ENCODE assay signal across 16 cellular contexts in the genomic region with DNA sequence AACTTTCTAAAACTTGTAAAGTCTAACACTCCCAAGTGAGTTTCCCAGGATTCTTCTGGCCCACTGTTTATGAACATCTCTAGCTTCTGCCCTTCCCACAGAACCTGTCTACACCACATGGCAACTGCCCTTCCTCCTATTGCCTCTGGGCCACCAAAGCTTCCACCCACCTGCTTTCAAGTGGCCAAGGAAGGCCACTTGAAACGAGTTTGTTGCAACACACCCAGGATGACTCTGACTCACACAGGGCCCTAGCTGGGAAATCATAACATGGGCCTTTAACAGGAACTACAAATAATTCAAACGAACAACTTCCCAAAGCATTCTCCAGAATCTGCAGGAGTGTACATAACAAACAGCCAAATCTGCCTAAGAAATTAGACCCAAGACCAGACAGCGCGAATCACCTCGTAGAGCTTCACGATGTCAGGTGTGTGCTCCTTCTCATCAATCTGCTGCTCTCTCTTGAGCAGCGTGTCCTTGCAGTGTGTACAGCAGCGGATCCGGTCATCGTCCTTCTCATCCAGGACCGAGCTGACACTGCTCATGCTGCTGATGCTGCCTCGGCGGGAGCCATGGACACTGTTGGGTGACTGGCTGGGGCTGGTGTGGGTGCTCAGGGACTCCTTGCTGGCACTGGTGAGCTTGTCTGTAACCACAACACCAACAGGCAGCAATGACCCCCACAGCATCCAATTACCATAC. TPM values are rescaled to one million over a fixed set of nuclear protein-coding genes. Genes with fewer than 3 reads are reported as not detected.
DNase-seq lines count a peak whose midpoint lies in the region; ATAC-seq and TF ChIP-seq lines count a peak whose summit lies in the region.
"Had no signal": no experiment of that assay in that cellular context is flagged by ENCODE, and none has a peak within 500 bp of the region (broad histone marks: within the 10 kb centered on the region; RNA-seq: fewer than 3 reads in every experiment).

No MANE protein-coding gene starts in this region.

- POLR2A ChIA-PET in PC-3 (lab: Charles Lee; ENCODE audit: unreplicated experiment), result no interaction called here

- no peak overlapping the region for H3K27ac ChIP-seq in PC-3 (ENCODE audit: low read length)
- peak overlapping the region; percentile 65 to 92 (median 72) for H3K27ac ChIP-seq in upper lobe of left lung
- H3K27ac ChIP-seq: body of pancreas had no signal

- H3K79me2 ChIP-seq in PC-3 (ENCODE audit: low read length), result no peaks in the 10 kb centered on the region

- BruUV-seq in PC-3 (replicated peaks; lab: Mats Ljungman, UMichigan), result no TSS peak

- TF ChIP-seq POLR2A in upper lobe of left lung (IDR thresholded peaks at IDR 0.05), result no peak

- H3K9me3 Mint-ChIP-seq in activated naive CD8-positive, alpha-beta T cell (ENCODE audit: low read depth), result no peaks in the 10 kb centered on the region
- H3K9me3 Mint-ChIP-seq in activated naive CD8-positive, alpha-beta T cell treated with anti-CD3 and anti-CD28 coated beads, Interleukin-2, amount 50 U/mL, for 24 hours, result no peaks in the 10 kb centered on the region

- no peak for DNase-seq in activated naive CD8-positive, alpha-beta T cell treated with anti-CD3 and anti-CD28 coated beads, Interleukin-2, amount 50 U/mL, for 24 hours
- DNase-seq in PC-3 (peak; percentile 25), fibroblast of pulmonary artery (ENCODE audit: low read depth) (peak; percentile 25), upper lobe of left lung (peak; percentile 39 to 88), posterior vena cava (ENCODE audit: low spot score) (no peak), HuH-7.5 (ENCODE audit: low spot score) (no peak), GM19238 (ENCODE audit: insufficient read length, low spot score) (no peak)
- DNase-seq: activated CD4-positive, alpha-beta T cell treated with anti-CD3 and anti-CD28 coated beads for 48 hours; body of pancreas; effector CD4-positive, alpha-beta T cell; islet precursor cell; NCI-H2227 treated with DMSO at 0.1 percent for 48 hours; OCI-M1; stimulated activated CD4-positive, alpha-beta T cell treated with anti-CD3 and anti-CD28 coated beads, Interleukin-2, amount 100 ng/mL, for 24 hours had no signal

- ATAC-seq in activated naive CD8-positive, alpha-beta T cell treated with anti-CD3 and anti-CD28 coated beads, Interleukin-2, amount 50 U/mL, for 24 hours, result no peak
- ATAC-seq in PC-3, result peak; percentile 67
- peak; percentile 66 to 83 for ATAC-seq in upper lobe of left lung (ENCODE audit: low FRiP score in 2 of 2)
- ATAC-seq: body of pancreas had no signal

- 65 to 80% methylated on average over 11 to 13 of the region's 13 CpGs for WGBS in upper lobe of left lung, 2 donors

- no peaks in the 10 kb centered on the region for H3K4me1 ChIP-seq in PC-3 (ENCODE audit: insufficient read depth, low read length)
- peaks cover 5 to 23% (median 18%) of the 10 kb centered on the region in 4 donors for H3K4me1 ChIP-seq in upper lobe of left lung
- H3K4me1 ChIP-seq: body of pancreas, HAP-1 had no signal

- H3K4me3 Mint-ChIP-seq in activated naive CD8-positive, alpha-beta T cell, result no peak overlapping the region
- H3K4me3 Mint-ChIP-seq in activated naive CD8-positive, alpha-beta T cell treated with anti-CD3 and anti-CD28 coated beads, Interleukin-2, amount 50 U/mL, for 24 hours, result no peak overlapping the region

- H3K27me3 ChIP-seq in PC-3 (ENCODE audit: low read length) (no peaks in the 10 kb centered on the region), upper lobe of left lung (no peaks in the 10 kb centered on the region)
- H3K27me3 ChIP-seq: body of pancreas had no signal

- peak in 1 of 4 donors; percentile 89 for TF ChIP-seq EP300 in upper lobe of left lung (IDR thresholded peaks at IDR 0.05)

- no peak overlapping the region for H3K4me3 ChIP-seq in PC-3 (ENCODE audit: low read length)
- no peak overlapping the region for H3K4me3 ChIP-seq in fibroblast of pulmonary artery (replicated peaks; ENCODE audit: low read depth, low read length)
- H3K4me3 ChIP-seq in upper lobe of left lung, result no peak overlapping the region
- H3K4me3 ChIP-seq: body of pancreas, HAP-1 had no signal

- H3K36me3 Mint-ChIP-seq in activated naive CD8-positive, alpha-beta T cell, result peaks cover 22% of the 10 kb centered on the region
- H3K36me3 Mint-ChIP-seq in activated naive CD8-positive, alpha-beta T cell treated with anti-CD3 and anti-CD28 coated beads, Interleukin-2, amount 50 U/mL, for 24 hours (ENCODE audit: low read depth), result peaks cover 28% of the 10 kb centered on the region

- no peak overlapping the region for H2AFZ ChIP-seq in PC-3 (ENCODE audit: low read length)

- no peaks in the 10 kb centered on the region for H3K4me1 Mint-ChIP-seq in activated naive CD8-positive, alpha-beta T cell (ENCODE audit: low read depth)
- H3K4me1 Mint-ChIP-seq in activated naive CD8-positive, alpha-beta T cell treated with anti-CD3 and anti-CD28 coated beads, Interleukin-2, amount 50 U/mL, for 24 hours, result no peaks in the 10 kb centered on the region

- peaks cover 66% of the 10 kb centered on the region for H3K36me3 ChIP-seq in PC-3 (ENCODE audit: low read depth, low read length)
- peaks cover 37 to 98% (median 76%) of the 10 kb centered on the region in 4 donors for H3K36me3 ChIP-seq in upper lobe of left lung

- peak overlapping the region; percentile 0 for H3K27ac Mint-ChIP-seq in activated naive CD8-positive, alpha-beta T cell
- H3K27ac Mint-ChIP-seq in activated naive CD8-positive, alpha-beta T cell treated with anti-CD3 and anti-CD28 coated beads, Interleukin-2, amount 50 U/mL, for 24 hours, result no peak overlapping the region

- H3K9me2 ChIP-seq in PC-3 (replicated peaks; ENCODE audit: low read length), result no peaks in the 10 kb centered on the region

- TF ChIP-seq CTCF in PC-3 (conservative IDR thresholded peaks at IDR 0.05; ENCODE audit: low read depth, low read length) (no peak), fibroblast of pulmonary artery (IDR thresholded peaks at IDR 0.05; ENCODE audit: low read length, missing control alignments) (no peak), upper lobe of left lung (IDR thresholded peaks at IDR 0.05) (peak in 1 of 6 experiments; percentile 9)

- H3F3A ChIP-seq in PC-3 (ENCODE audit: low read length, unreplicated experiment), result no peaks in the 10 kb centered on the region

- no peaks in the 10 kb centered on the region for H4K20me1 ChIP-seq in PC-3 (ENCODE audit: low read length)

- no peak overlapping the region for H3K9ac ChIP-seq in PC-3 (ENCODE audit: low read length)

- no peaks in the 10 kb centered on the region for H3K9me3 ChIP-seq in PC-3 (ENCODE audit: low read length)
- no peaks in the 10 kb centered on the region for H3K9me3 ChIP-seq in upper lobe of left lung
- H3K9me3 ChIP-seq: body of pancreas, HAP-1 had no signal

- H3K4me2 ChIP-seq in PC-3 (ENCODE audit: low read length), result no peak overlapping the region

- CTCF ChIA-PET in PC-3 (lab: Charles Lee), result no interaction called here

- no peaks in the 10 kb centered on the region for H3K27me3 Mint-ChIP-seq in activated naive CD8-positive, alpha-beta T cell
- H3K27me3 Mint-ChIP-seq in activated naive CD8-positive, alpha-beta T cell treated with anti-CD3 and anti-CD28 coated beads, Interleukin-2, amount 50 U/mL, for 24 hours, result no peaks in the 10 kb centered on the region

- intact Hi-C loops in PC-3 (cut with micrococcal nuclease) (no loop called here), posterior vena cava (cut with DNase I) (no loop called here)

RNA-seq across cellular contexts. Expression of a gene that starts 16.8 kb away (rescaled TPM):
- total RNA-seq in PC-3 (2014; rRNA removed) (18.7 and 26.8 TPM in 2 replicates), upper lobe of left lung (10 to 100 TPM; 24.5 to 72.3 (median 29.0) TPM), posterior vena cava (10 to 100 TPM; 28.8 to 30.3 TPM)

RNA-seq across cellular contexts. Expression of a gene that starts 17.0 kb away (rescaled TPM):
- total RNA-seq in PC-3 (2014; rRNA removed), result 42.9 and 46.0 TPM in 2 replicates
- total RNA-seq in upper lobe of left lung, result 100 to 1,000 TPM in 2 of 6 donors, 10 to 100 TPM in 4; 39.8 to 149 (median 56.9) TPM
- total RNA-seq in posterior vena cava, result 10 to 100 TPM; 29.7 to 34.4 TPM

Comparison
In these comparisons a context has a peak if more than half of its experiments do, and no peak if none do; other contexts are left out.
1. DNase-seq: peak in PC-3 (single experiment), fibroblast of pulmonary artery (single experiment) and upper lobe of left lung (2 of 2); none in activated naive CD8-positive, alpha-beta T cell treated with anti-CD3 and anti-CD28 coated beads, Interleukin-2, amount 50 U/mL, for 24 hours (single experiment), posterior vena cava (single experiment), HuH-7.5 (single experiment) and GM19238 (single experiment).